In the genomic region with DNA sequence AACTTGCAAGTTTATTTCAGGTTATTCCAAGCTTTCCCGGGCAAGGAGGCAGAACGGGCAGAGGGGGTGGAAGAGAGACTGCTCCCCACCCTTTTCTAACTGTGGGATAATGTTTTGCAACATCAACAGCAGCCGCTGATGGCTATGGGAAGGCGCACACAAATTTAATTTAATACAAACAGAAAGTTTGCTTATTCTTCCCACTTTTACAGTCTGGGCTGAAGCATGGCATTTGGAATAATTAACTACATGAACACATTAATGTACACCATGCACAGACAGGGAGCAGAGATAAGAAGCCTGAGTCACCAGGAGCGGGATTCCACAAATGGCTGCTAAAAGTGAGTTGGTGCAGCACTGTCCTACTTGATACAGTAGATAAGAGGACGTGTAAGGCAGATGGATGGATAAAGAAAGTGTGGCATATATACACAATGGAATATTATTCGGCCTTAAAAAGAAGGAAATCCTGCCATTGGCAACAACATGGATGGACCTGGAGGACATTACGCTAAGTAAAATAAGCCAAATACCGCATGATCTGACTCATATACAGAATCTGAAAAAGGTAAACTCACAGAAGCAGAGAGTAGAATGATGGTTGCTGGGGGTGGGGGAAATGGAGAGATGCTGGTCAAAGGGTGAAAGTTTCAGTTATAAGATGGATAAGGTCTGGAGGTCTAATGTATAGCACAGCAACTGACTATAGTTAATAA, we compare ENCODE assay signal across 1 cellular context.
TF ChIP-seq lines count a peak whose summit lies in the region.

No MANE protein-coding gene starts in this region.

TF ChIP-seq in HEK293, 187 proteins besides CTCF, POLR2A, EP300 and RAD21 (continued from another document):
- TF ChIP-seq, protein P1, sequence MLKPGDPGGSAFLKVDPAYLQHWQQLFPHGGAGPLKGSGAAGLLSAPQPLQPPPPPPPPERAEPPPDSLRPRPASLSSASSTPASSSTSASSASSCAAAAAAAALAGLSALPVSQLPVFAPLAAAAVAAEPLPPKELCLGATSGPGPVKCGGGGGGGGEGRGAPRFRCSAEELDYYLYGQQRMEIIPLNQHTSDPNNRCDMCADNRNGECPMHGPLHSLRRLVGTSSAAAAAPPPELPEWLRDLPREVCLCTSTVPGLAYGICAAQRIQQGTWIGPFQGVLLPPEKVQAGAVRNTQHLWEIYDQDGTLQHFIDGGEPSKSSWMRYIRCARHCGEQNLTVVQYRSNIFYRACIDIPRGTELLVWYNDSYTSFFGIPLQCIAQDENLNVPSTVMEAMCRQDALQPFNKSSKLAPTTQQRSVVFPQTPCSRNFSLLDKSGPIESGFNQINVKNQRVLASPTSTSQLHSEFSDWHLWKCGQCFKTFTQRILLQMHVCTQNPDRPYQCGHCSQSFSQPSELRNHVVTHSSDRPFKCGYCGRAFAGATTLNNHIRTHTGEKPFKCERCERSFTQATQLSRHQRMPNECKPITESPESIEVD (tag by site-specific recombination; IDR thresholded peaks at IDR 0.05), result no peak
- TF ChIP-seq FEZF1 (tag by site-specific recombination; IDR thresholded peaks at IDR 0.05) (peak; percentile 55), ZXDB (tag by site-specific recombination; IDR thresholded peaks at IDR 0.05) (no peak), YY2 (tag by site-specific recombination; IDR thresholded peaks at IDR 0.05) (no peak), ZSCAN23 (tag by site-specific recombination; IDR thresholded peaks at IDR 0.05) (no peak), ZNF121 (tag by site-specific recombination; IDR thresholded peaks at IDR 0.05) (no peak), ZBTB7A (tag by site-specific recombination; IDR thresholded peaks at IDR 0.05; ENCODE audit: low read depth) (no peak), ZNF366 (tag by site-specific recombination; conservative IDR thresholded peaks at IDR 0.05) (0 out of 2 replicates have a peak, but pooled peaks have one; percentile 14), ZNF473 (tag by site-specific recombination; IDR thresholded peaks at IDR 0.05) (no peak), ZNF132 (tag by site-specific recombination; IDR thresholded peaks at IDR 0.05; ENCODE audit: borderline replicate concordance) (no peak), ZNF600 (tag by site-specific recombination; IDR thresholded peaks at IDR 0.05) (0 out of 2 replicates have a peak, but pooled peaks have one; percentile 35), KLF7 (tag by site-specific recombination; IDR thresholded peaks at IDR 0.05; ENCODE audit: borderline replicate concordance) (no peak), ZNF324 (tag by site-specific recombination; IDR thresholded peaks at IDR 0.05) (no peak), ZBTB17 (tag by site-specific recombination; IDR thresholded peaks at IDR 0.05) (peak; percentile 64), ZNF514 (tag by site-specific recombination; IDR thresholded peaks at IDR 0.05) (no peak), REST (tag by site-specific recombination; IDR thresholded peaks at IDR 0.05) (no peak), MZF1 (tag by site-specific recombination; IDR thresholded peaks at IDR 0.05; ENCODE audit: borderline replicate concordance) (0 out of 2 replicates have a peak, but pooled peaks have one; percentile 12), IKZF3 (tag by site-specific recombination; IDR thresholded peaks at IDR 0.05) (no peak), ZNF280C (tag by site-specific recombination; IDR thresholded peaks at IDR 0.05) (no peak), ZNF146 (tag by site-specific recombination; IDR thresholded peaks at IDR 0.05) (peak; percentile 73), ZNF623 (tag by site-specific recombination; IDR thresholded peaks at IDR 0.05) (no peak), OSR2 (tag by site-specific recombination; IDR thresholded peaks at IDR 0.05) (peak; percentile 57), SP7 (tag by site-specific recombination; IDR thresholded peaks at IDR 0.05) (peak; percentile 38; the same call in 1 of the 2 replicates), ZNF202 (tag by site-specific recombination; IDR thresholded peaks at IDR 0.05; ENCODE audit: borderline replicate concordance) (no peak), ZEB2 (tag by site-specific recombination; IDR thresholded peaks at IDR 0.05) (peak; percentile 45; the same call in 1 of the 2 replicates), ZFP3 (tag by site-specific recombination; IDR thresholded peaks at IDR 0.05; ENCODE audit: low read depth) (no peak), ELK4 (IDR thresholded peaks at IDR 0.05; ENCODE audit: borderline replicate concordance, low read depth, low read length) (no peak), RBAK (tag by site-specific recombination; IDR thresholded peaks at IDR 0.05) (no peak), ZNF426 (tag by site-specific recombination; IDR thresholded peaks at IDR 0.05) (no peak), PRDM1 (tag by site-specific recombination; IDR thresholded peaks at IDR 0.05) (peak; percentile 69), ZNF354C (tag by site-specific recombination; IDR thresholded peaks at IDR 0.05; ENCODE audit: borderline replicate concordance, low read depth) (no peak)
- TF ChIP-seq, protein P2, sequence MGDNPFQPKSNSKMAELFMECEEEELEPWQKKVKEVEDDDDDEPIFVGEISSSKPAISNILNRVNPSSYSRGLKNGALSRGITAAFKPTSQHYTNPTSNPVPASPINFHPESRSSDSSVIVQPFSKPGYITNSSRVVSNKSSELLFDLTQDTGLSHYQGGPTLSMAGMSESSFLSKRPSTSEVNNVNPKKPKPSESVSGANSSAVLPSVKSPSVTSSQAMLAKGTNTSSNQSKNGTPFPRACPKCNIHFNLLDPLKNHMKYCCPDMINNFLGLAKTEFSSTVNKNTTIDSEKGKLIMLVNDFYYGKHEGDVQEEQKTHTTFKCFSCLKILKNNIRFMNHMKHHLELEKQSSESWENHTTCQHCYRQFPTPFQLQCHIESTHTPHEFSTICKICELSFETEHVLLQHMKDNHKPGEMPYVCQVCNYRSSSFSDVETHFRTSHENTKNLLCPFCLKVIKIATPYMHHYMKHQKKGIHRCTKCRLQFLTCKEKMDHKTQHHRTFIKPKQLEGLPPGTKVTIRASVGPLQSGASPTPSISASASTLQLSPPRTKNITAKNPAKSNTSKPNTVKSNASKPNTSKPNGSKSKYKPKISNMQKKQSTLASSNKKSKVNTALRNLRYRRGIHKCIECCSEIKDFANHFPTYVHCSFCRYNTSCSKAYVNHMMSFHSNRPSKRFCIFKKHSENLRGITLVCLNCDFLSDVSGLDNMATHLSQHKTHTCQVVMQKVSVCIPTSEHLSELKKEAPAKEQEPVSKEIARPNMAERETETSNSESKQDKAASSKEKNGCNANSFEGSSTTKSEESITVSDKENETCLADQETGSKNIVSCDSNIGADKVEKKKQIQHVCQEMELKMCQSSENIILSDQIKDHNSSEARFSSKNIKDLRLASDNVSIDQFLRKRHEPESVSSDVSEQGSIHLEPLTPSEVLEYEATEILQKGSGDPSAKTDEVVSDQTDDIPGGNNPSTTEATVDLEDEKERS (tag by site-specific recombination; IDR thresholded peaks at IDR 0.05), result no peak
